8 cellular contexts compared by ENCODE assay signal in genomic region chr10:18400201-18400910, GRCh38.
A peak's percentile ranks its signal among the peaks of the same experiment; 100 is the strongest.
DNase-seq lines count a peak whose midpoint lies in the region; ATAC-seq and TF ChIP-seq lines count a peak whose summit lies in the region.

No MANE protein-coding gene starts in this region.

- DNase-seq in AG10803 (ENCODE audit: low read depth) (no peak), LNCaP clone FGC (ENCODE audit: low read depth) (peak; percentile 15), anterior cingulate cortex (lab: John Stamatoyannopoulos, UW) (peak in 34 of 58 donors; percentile 3 to 72 (median 28)), mesothelial cell of epicardium (ENCODE audit: low spot score in 2 of 2, unreplicated experiment in 2 of 2) (no peak), 8988T (no peak)
- no peak for DNase-seq in NK-92 treated with Interleukin-12 subunit alpha and Interleukin-12 subunit beta, amount 100 ng/mL, for 24 hours (lab: John Stamatoyannopoulos, UW)
- DNase-seq in stimulated activated CD4-positive, alpha-beta T cell treated with anti-CD3 and anti-CD28 coated beads, Interleukin-1b, Interleukin-23, amount 100 ng/mL, for 48 hours: no peak

- peak overlapping the region; percentile 71 for H3K4me3 Mint-ChIP-seq in mesothelial cell of epicardium

- ATAC-seq in GM19023 (IDR thresholded peaks at IDR 0.05; ENCODE audit: unreplicated experiment): peak; percentile 67

- no peaks in the 10 kb centered on the region for H3K9me3 Mint-ChIP-seq in mesothelial cell of epicardium

- TF ChIP-seq CTCF in AG10803 (conservative IDR thresholded peaks at IDR 0.05; ENCODE audit: low read length) (no peak), LNCaP clone FGC (IDR thresholded peaks at IDR 0.05; ENCODE audit: control insufficient read depth, extremely low read depth, insufficient read depth) (no peak), mesothelial cell of epicardium (IDR thresholded peaks at IDR 0.05; ENCODE audit: unreplicated experiment) (no peak)

- peaks cover 15% of the 10 kb centered on the region for H3K27me3 Mint-ChIP-seq in mesothelial cell of epicardium (ENCODE audit: low read depth)

- H3K27ac Mint-ChIP-seq in mesothelial cell of epicardium: no peak overlapping the region

- no peaks in the 10 kb centered on the region for H3K36me3 Mint-ChIP-seq in mesothelial cell of epicardium

- H3K4me1 Mint-ChIP-seq in mesothelial cell of epicardium: peaks cover 14% of the 10 kb centered on the region

- H3K4me3 ChIP-seq in AG10803 (ENCODE audit: low read length) (peak overlapping the region; percentile 5; the same call in 1 of the 2 replicates), LNCaP clone FGC (ENCODE audit: low read depth, low read length) (peak overlapping the region; percentile 32)

Comparison
In these comparisons a context has a peak if more than half of its experiments do, and no peak if none do; other contexts are left out.
1. DNase-seq: peak in LNCaP clone FGC (single experiment) and anterior cingulate cortex (34 of 58); none in AG10803 (single experiment), mesothelial cell of epicardium (0 of 2), NK-92 treated with Interleukin-12 subunit alpha and Interleukin-12 subunit beta, amount 100 ng/mL, for 24 hours (single experiment), stimulated activated CD4-positive, alpha-beta T cell treated with anti-CD3 and anti-CD28 coated beads, Interleukin-1b, Interleukin-23, amount 100 ng/mL, for 48 hours (single experiment) and 8988T (single experiment).